Comparison of ENCODE assay signal across 15 cellular contexts in the genomic region with DNA sequence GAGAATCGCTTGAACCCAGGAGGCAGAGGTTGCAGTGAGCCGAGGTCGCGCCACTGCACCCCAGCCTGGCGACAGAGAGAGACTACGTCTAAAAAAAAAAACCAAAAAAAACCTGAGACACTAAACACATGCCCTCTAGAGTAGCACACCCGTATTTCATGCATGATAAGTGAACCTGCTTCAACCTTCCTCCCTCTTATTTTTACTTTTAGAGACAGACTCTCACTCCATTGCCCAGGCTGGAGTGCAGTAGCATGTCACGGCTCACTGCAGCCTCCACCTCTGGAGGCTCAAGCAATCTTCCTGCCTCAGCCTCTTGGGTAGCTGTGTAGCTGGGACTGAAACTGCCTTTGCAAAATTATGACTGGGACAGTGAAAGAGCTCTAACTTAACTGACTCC. TPM values are rescaled to one million over a fixed set of nuclear protein-coding genes. Genes with fewer than 3 reads are reported as not detected.
DNase-seq lines count a peak whose midpoint lies in the region; ATAC-seq and TF ChIP-seq lines count a peak whose summit lies in the region.
"Had no signal": no experiment of that assay in that cellular context is flagged by ENCODE, and none has a peak within 500 bp of the region (broad histone marks: within the 10 kb centered on the region; RNA-seq: fewer than 3 reads in every experiment).

No MANE protein-coding gene starts in this region.

- WGBS in mesendoderm (ENCODE audit: extremely low coverage, insufficient coverage, low lambda C conversion rate): no CpG with 5 or more reads among the region's 8 CpGs

- H3K36me3 ChIP-seq in DOHH2 (ENCODE audit: control insufficient read depth, low read length) (no peaks in the 10 kb centered on the region), OCI-LY1 (ENCODE audit: insufficient read depth, low read length) (no peaks in the 10 kb centered on the region), mesendoderm (ENCODE audit: control insufficient read depth, insufficient read depth, low read length) (no peaks in the 10 kb centered on the region)
- H3K36me3 ChIP-seq: thoracic aorta had no signal

- H2AFZ ChIP-seq in OCI-LY1 (ENCODE audit: low read length): no peak overlapping the region

- no peak overlapping the region for H4K8ac ChIP-seq in mesendoderm (ENCODE audit: low read depth, low read length)

- H3K56ac ChIP-seq in mesendoderm (ENCODE audit: low read length): no peak overlapping the region

- no peak overlapping the region for H4K5ac ChIP-seq in mesendoderm (ENCODE audit: low read length)

- H3K4me2 ChIP-seq in DOHH2 (ENCODE audit: low read length): peak overlapping the region; percentile 73
- H3K4me2 ChIP-seq in OCI-LY1 (ENCODE audit: low read length): no peak overlapping the region
- H3K4me2 ChIP-seq in mesendoderm (ENCODE audit: low read length): no peak overlapping the region

- H2BK5ac ChIP-seq in mesendoderm (ENCODE audit: low read length): no peak overlapping the region

- H3K27ac ChIP-seq in DOHH2 (ENCODE audit: low read depth, low read length): peak overlapping the region; percentile 97
- H3K27ac ChIP-seq in OCI-LY1 (ENCODE audit: low read depth, low read length, poor library complexity, severe bottlenecking): no peak overlapping the region
- no peak overlapping the region for H3K27ac ChIP-seq in mesendoderm (ENCODE audit: low read depth, low read length)
- H3K27ac ChIP-seq: RWPE1 had no signal

- H3K23ac ChIP-seq in mesendoderm (ENCODE audit: low read length): no peak overlapping the region

- H3K79me2 ChIP-seq in DOHH2 (ENCODE audit: control insufficient read depth, low read length) (no peaks in the 10 kb centered on the region), OCI-LY1 (ENCODE audit: insufficient read depth, low read length) (no peaks in the 10 kb centered on the region), mesendoderm (ENCODE audit: control insufficient read depth, insufficient read depth, low read length) (no peaks in the 10 kb centered on the region)

- H3K27me3 ChIP-seq in DOHH2 (ENCODE audit: control insufficient read depth, low read length) (no peaks in the 10 kb centered on the region), OCI-LY1 (ENCODE audit: insufficient read depth, low read length) (no peaks in the 10 kb centered on the region; the same call in 1 of the 2 replicates), mesendoderm (ENCODE audit: insufficient read depth, low read length, poor library complexity) (no peaks in the 10 kb centered on the region)

- DNase-seq in mesendoderm (no peak), NCI-H187 treated with DMSO at 0.1 percent for 48 hours (lab: John Stamatoyannopoulos, UW) (no peak), medulla oblongata (ENCODE audit: extremely low spot score) (no peak)
- DNase-seq: ACHN, HCEC 1CT, KG1, NCI-H1694, NCI-H526 treated with DMSO at 0.1 percent for 48 hours had no signal

- no peak overlapping the region for H2BK15ac ChIP-seq in mesendoderm (replicated peaks; ENCODE audit: low read depth)

- no peak overlapping the region for H3K4ac ChIP-seq in mesendoderm (ENCODE audit: low read depth, low read length)

- peaks cover 2% of the 10 kb centered on the region; the same call in 1 of the 2 replicates for H3K9me3 ChIP-seq in DOHH2 (ENCODE audit: control insufficient read depth, insufficient read depth, low read length)
- no peaks in the 10 kb centered on the region for H3K9me3 ChIP-seq in OCI-LY1 (ENCODE audit: low read length)
- H3K9me3 ChIP-seq: thoracic aorta had no signal

- no peak overlapping the region for H2BK120ac ChIP-seq in mesendoderm (ENCODE audit: low read depth, low read length)

- ATAC-seq in GM18907 (IDR thresholded peaks at IDR 0.05; ENCODE audit: unreplicated experiment) (peak; percentile 33), HG02870 (IDR thresholded peaks at IDR 0.05; ENCODE audit: unreplicated experiment) (peak; percentile 31), GM19467 (IDR thresholded peaks at IDR 0.05; ENCODE audit: unreplicated experiment) (no peak)

- H4K20me1 ChIP-seq in DOHH2 (ENCODE audit: control insufficient read depth, insufficient read depth, low read depth, low read length): no peaks in the 10 kb centered on the region
- no peaks in the 10 kb centered on the region for H4K20me1 ChIP-seq in OCI-LY1 (ENCODE audit: insufficient read depth, low read length)

- H3K4me3 ChIP-seq in DOHH2 (ENCODE audit: low read length) (peak overlapping the region; percentile 74), OCI-LY1 (ENCODE audit: low read depth, low read length, poor library complexity, severe bottlenecking) (no peak overlapping the region), mesendoderm (ENCODE audit: low read length) (no peak overlapping the region)
- H3K4me3 ChIP-seq: thoracic aorta had no signal

- H2AK5ac ChIP-seq in mesendoderm (ENCODE audit: low read length): no peak overlapping the region

- H3K9ac ChIP-seq in OCI-LY1 (ENCODE audit: low read length): no peak overlapping the region
- H3K9ac ChIP-seq in mesendoderm (ENCODE audit: low read length): no peak overlapping the region

- H3K18ac ChIP-seq in mesendoderm (ENCODE audit: low read length): no peak overlapping the region

- H3F3A ChIP-seq in DOHH2 (ENCODE audit: control insufficient read depth, insufficient read depth) (peaks cover 43% of the 10 kb centered on the region), OCI-LY1 (ENCODE audit: insufficient read depth, low read length) (no peaks in the 10 kb centered on the region)

- no peaks in the 10 kb centered on the region for H3K79me1 ChIP-seq in mesendoderm (ENCODE audit: low read length)

- TF ChIP-seq CTCF in DOHH2 (IDR thresholded peaks at IDR 0.05; ENCODE audit: low read depth, low read length, poor library complexity, severe bottlenecking): peak; percentile 30
- TF ChIP-seq CTCF in OCI-LY1 (IDR thresholded peaks at IDR 0.05; ENCODE audit: low read length): peak; percentile 16; the same call in 1 of the 2 replicates

- peaks cover 100% of the 10 kb centered on the region for H3K4me1 ChIP-seq in DOHH2 (ENCODE audit: control insufficient read depth, low read length)
- peaks cover 21% of the 10 kb centered on the region for H3K4me1 ChIP-seq in OCI-LY1 (ENCODE audit: insufficient read depth, low read length, severe bottlenecking)
- H3K4me1 ChIP-seq in mesendoderm (ENCODE audit: control insufficient read depth, low read depth, low read length): no peaks in the 10 kb centered on the region

- H3K9me2 ChIP-seq in DOHH2 (replicated peaks; ENCODE audit: control insufficient read depth, low read length) (no peaks in the 10 kb centered on the region), OCI-LY1 (ENCODE audit: low read depth, low read length) (no peaks in the 10 kb centered on the region)

RNA-seq across cellular contexts. Expression of gene NANS, which starts 17.6 kb away (rescaled TPM):
- 82.6 TPM for polyA plus RNA-seq in mesendoderm (2013, experiment 1 of 2)
- 83.9 TPM for polyA plus RNA-seq in mesendoderm (2013, experiment 2 of 2)

RNA-seq across cellular contexts. Expression of gene ANP32B, which starts 55.8 kb away (rescaled TPM):
- polyA plus RNA-seq in mesendoderm (2013, experiment 1 of 2): 281 TPM
- 283 TPM for polyA plus RNA-seq in mesendoderm (2013, experiment 2 of 2)
